ENCODE assay signal across 25 cellular contexts in the genomic region with DNA sequence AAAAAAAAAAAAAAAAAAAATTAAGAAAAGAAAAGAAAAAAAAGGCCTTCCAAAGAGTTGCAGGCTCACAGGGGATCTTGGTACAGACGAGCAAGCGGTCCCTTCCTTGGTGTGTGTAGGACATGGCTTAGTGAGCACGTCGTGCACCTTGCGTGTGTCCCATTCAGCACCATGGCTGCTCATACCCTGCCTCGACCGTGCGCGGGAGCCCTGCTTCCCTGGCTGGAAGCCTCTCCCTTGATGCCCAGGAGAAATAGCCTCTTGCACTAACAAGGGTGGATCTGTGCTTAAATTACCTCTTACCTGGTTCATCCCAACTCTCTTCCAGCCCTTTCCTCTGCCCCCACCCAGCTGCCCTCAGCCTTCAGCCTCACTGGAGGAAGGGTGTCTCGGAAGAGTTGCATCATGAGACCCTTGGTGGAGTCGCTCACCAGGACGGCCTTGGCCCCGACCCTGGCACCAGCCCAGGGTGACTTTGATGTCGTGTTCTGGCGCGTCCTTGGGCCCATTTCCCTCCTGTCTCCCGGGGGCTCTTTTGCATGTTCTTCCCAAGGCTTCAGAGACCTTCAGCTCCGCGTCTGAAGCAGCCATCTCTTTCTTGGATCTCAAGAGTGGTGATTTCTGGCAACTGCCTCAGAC.
"Had no signal": no experiment of that assay in that cellular context is flagged by ENCODE, and none has a peak within 500 bp of the region (broad histone marks: within the 10 kb centered on the region; RNA-seq: fewer than 3 reads in every experiment).

No MANE protein-coding gene starts in this region.

- H3K27me3 Mint-ChIP-seq: activated naive CD8-positive, alpha-beta T cell treated with anti-CD3 and anti-CD28 coated beads for 36 hours; brain; naive B cell; stimulated activated naive B cell treated with anti-CD40 and anti-IgM and Interleukin-4, amounts not matched to agents 10 μg/mL and 1 μg/mL and 100 μg/mL, for 72 hours had no signal

- H3K4me3 ChIP-seq: ascending aorta, cardiac muscle cell, esophagus muscularis mucosa, heart right ventricle, left lung, lung, right atrium auricular region, stomach, thyroid gland, upper lobe of right lung had no signal

- H3K4me1 ChIP-seq: upper lobe of right lung had no signal

- H3K36me3 ChIP-seq: ascending aorta, cardiac muscle cell, esophagus muscularis mucosa, left lung, right atrium auricular region, stomach, thyroid gland, upper lobe of right lung had no signal

- DNase-seq: activated CD4-positive, alpha-beta T cell treated with anti-CD3 and anti-CD28 coated beads for 48 hours; activated CD4-positive, alpha-beta T cell treated with anti-CD3 and anti-CD28 coated beads, Interleukin-2, amount 50 U/mL, for 48 hours; activated CD8-positive, alpha-beta memory T cell treated with anti-CD3 and anti-CD28 coated beads for 24 hours; activated effector memory CD4-positive, alpha-beta T cell treated with Interleukin-2 at 50 U/mL for 16 hours; activated naive CD4-positive, alpha-beta T cell treated with anti-CD3 and anti-CD28 coated beads for 36 hours; activated naive CD8-positive, alpha-beta T cell treated with anti-CD3 and anti-CD28 coated beads for 36 hours; cerebellar nuclear complex; cortex of kidney; foreskin melanocyte; heart right ventricle; left lung; naive B cell; nucleus accumbens; stimulated activated CD4-positive, alpha-beta T cell treated with anti-CD3 and anti-CD28 coated beads, Interleukin-15, amount 100 ng/mL, for 24 hours; stimulated activated CD4-positive, alpha-beta T cell treated with anti-CD3 and anti-CD28 coated beads, Interleukin-2, amount 100 ng/mL, for 24 hours; stimulated activated naive B cell treated with anti-CD40 and anti-IgM and Interleukin-4, amounts not matched to agents 10 μg/mL and 1 μg/mL and 100 μg/mL, for 72 hours; stomach; thyroid gland; upper lobe of right lung had no signal

- H3K27me3 ChIP-seq: ascending aorta, cardiac muscle cell, esophagus muscularis mucosa, heart right ventricle, left lung, right atrium auricular region, stomach, thyroid gland, upper lobe of right lung had no signal

- H3K4me3 Mint-ChIP-seq: activated naive CD4-positive, alpha-beta T cell treated with anti-CD3 and anti-CD28 coated beads for 36 hours; activated naive CD8-positive, alpha-beta T cell treated with anti-CD3 and anti-CD28 coated beads for 36 hours; brain; naive B cell; stimulated activated naive B cell treated with anti-CD40 and anti-IgM and Interleukin-4, amounts not matched to agents 10 μg/mL and 1 μg/mL and 100 μg/mL, for 72 hours had no signal

- H3K36me3 Mint-ChIP-seq: activated naive CD8-positive, alpha-beta T cell treated with anti-CD3 and anti-CD28 coated beads for 36 hours; naive B cell had no signal

- H3K27ac Mint-ChIP-seq: activated naive CD4-positive, alpha-beta T cell treated with anti-CD3 and anti-CD28 coated beads for 36 hours; activated naive CD8-positive, alpha-beta T cell treated with anti-CD3 and anti-CD28 coated beads for 36 hours; stimulated activated naive B cell treated with anti-CD40 and anti-IgM and Interleukin-4, amounts not matched to agents 10 μg/mL and 1 μg/mL and 100 μg/mL, for 72 hours had no signal

- H3K9me3 ChIP-seq: ascending aorta, esophagus muscularis mucosa, heart right ventricle, left lung, right atrium auricular region, stomach, thyroid gland, upper lobe of right lung had no signal

- H3K9me3 Mint-ChIP-seq: activated naive CD4-positive, alpha-beta T cell treated with anti-CD3 and anti-CD28 coated beads for 36 hours; activated naive CD8-positive, alpha-beta T cell treated with anti-CD3 and anti-CD28 coated beads for 36 hours; brain; naive B cell; stimulated activated naive B cell treated with anti-CD40 and anti-IgM and Interleukin-4, amounts not matched to agents 10 μg/mL and 1 μg/mL and 100 μg/mL, for 72 hours had no signal

- ATAC-seq: heart right ventricle; left lung; stimulated activated naive B cell treated with anti-CD40 and anti-IgM and Interleukin-4, amounts not matched to agents 10 μg/mL and 1 μg/mL and 100 μg/mL, for 72 hours; upper lobe of right lung had no signal

- H3K27ac ChIP-seq: ascending aorta, cardiac muscle cell, esophagus muscularis mucosa, heart right ventricle, left lung, right atrium auricular region, stomach, thyroid gland, upper lobe of right lung had no signal
